In genomic region chr16:3249451-3249850, GRCh38 we compare ENCODE assay signal across 22 cellular contexts. TPM values are rescaled to one million over a fixed set of nuclear protein-coding genes. Genes with fewer than 3 reads are reported as not detected.
"Had no signal": no experiment of that assay in that cellular context is flagged by ENCODE, and none has a peak within 500 bp of the region (broad histone marks: within the 10 kb centered on the region; RNA-seq: fewer than 3 reads in every experiment).

No MANE protein-coding gene starts in this region.

- H3K4me3 ChIP-seq: SJSA1, SK-N-MC had no signal

- H3K36me3 ChIP-seq: SJSA1 had no signal

- H3K27me3 ChIP-seq: SJSA1 had no signal

- DNase-seq: KBM-7, MV-4-11, NCI-H1048, NCI-H1105 treated with DMSO at 0.1 percent for 48 hours, NCI-H1417 treated with DMSO at 0.1 percent for 48 hours, NCI-H146, NCI-H1694 treated with DMSO at 0.1 percent for 48 hours, NCI-H1930, NCI-H2081, NCI-H2107, NCI-H2227 treated with DMSO at 0.1 percent for 48 hours, NCI-H524 treated with DMSO at 0.1 percent for 48 hours, NCI-H69, NCI-H774, Right ventricle myocardium superior, RPMI8226, SIG-M5 had no signal

- H3K27ac ChIP-seq: SJSA1, SK-N-MC had no signal

- FAIRE-seq: RCC 7860 had no signal

- H3K4me1 ChIP-seq: SJSA1 had no signal

- H3K9me3 ChIP-seq: SJSA1 had no signal

RNA-seq across cellular contexts. Expression of gene MEFV, which starts 7.0 kb away (rescaled TPM):
- total RNA-seq: NCI-H460, SJSA1 had no signal

RNA-seq across cellular contexts. Expression of gene TIGD7, which starts 55.8 kb away (rescaled TPM):
- total RNA-seq: HT-29 had no signal
